3 cellular contexts compared by ENCODE assay signal in genomic region chr5:73198833-73199592, GRCh38.
TF ChIP-seq lines count a peak whose summit lies in the region.

No MANE protein-coding gene starts in this region.

TF ChIP-seq in SK-N-SH treated with all-trans-retinoic acid at 6 μM for 48 hours, 23 proteins besides CTCF, POLR2A, EP300 and RAD21:
- TF ChIP-seq POU6F1 (CRISPR knock-in tag; IDR thresholded peaks at IDR 0.05; ENCODE audit: borderline replicate concordance, low read depth) (no peak), BACH2 (CRISPR knock-in tag; IDR thresholded peaks at IDR 0.05; ENCODE audit: borderline replicate concordance) (no peak), ZNF8 (CRISPR knock-in tag; IDR thresholded peaks at IDR 0.05) (no peak), SNAI2 (CRISPR knock-in tag; IDR thresholded peaks at IDR 0.05) (no peak), ZC3H10 (CRISPR knock-in tag; IDR thresholded peaks at IDR 0.05) (no peak)

TF ChIP-seq in SK-N-SH, 30 proteins besides CTCF, POLR2A, EP300 and RAD21 (continued from another document):
- no peak for TF ChIP-seq POLR2AphosphoS5 (IDR thresholded peaks at IDR 0.05; ENCODE audit: low read depth, low read length)
- TF ChIP-seq FOXJ3 (CRISPR knock-in tag; IDR thresholded peaks at IDR 0.05) = no peak
- no peak for TF ChIP-seq YY1 (IDR thresholded peaks at IDR 0.05; ENCODE audit: low read depth)
- TF ChIP-seq PBX3 (IDR thresholded peaks at IDR 0.05) = no peak
- no peak for TF ChIP-seq ZBTB33 (IDR thresholded peaks at IDR 0.05; ENCODE audit: borderline replicate concordance, low read depth)
- TF ChIP-seq IRF3 (IDR thresholded peaks at IDR 0.05; ENCODE audit: low read depth, low read length) = no peak
- no peak for TF ChIP-seq FOSL2 (IDR thresholded peaks at IDR 0.05; ENCODE audit: borderline replicate concordance, low read depth)
- no peak for TF ChIP-seq SMC3 (IDR thresholded peaks at IDR 0.05; ENCODE audit: low read depth, low read length)
TF ChIP-seq in SK-N-SH: peak in this region for 0.

TF ChIP-seq in K562, 482 proteins besides CTCF, POLR2A, EP300 and RAD21 (continued from another document):
- TF ChIP-seq ARID4B (CRISPR knock-in tag; IDR thresholded peaks at IDR 0.05) = no peak
